10 cellular contexts compared by ENCODE assay signal in the genomic region with DNA sequence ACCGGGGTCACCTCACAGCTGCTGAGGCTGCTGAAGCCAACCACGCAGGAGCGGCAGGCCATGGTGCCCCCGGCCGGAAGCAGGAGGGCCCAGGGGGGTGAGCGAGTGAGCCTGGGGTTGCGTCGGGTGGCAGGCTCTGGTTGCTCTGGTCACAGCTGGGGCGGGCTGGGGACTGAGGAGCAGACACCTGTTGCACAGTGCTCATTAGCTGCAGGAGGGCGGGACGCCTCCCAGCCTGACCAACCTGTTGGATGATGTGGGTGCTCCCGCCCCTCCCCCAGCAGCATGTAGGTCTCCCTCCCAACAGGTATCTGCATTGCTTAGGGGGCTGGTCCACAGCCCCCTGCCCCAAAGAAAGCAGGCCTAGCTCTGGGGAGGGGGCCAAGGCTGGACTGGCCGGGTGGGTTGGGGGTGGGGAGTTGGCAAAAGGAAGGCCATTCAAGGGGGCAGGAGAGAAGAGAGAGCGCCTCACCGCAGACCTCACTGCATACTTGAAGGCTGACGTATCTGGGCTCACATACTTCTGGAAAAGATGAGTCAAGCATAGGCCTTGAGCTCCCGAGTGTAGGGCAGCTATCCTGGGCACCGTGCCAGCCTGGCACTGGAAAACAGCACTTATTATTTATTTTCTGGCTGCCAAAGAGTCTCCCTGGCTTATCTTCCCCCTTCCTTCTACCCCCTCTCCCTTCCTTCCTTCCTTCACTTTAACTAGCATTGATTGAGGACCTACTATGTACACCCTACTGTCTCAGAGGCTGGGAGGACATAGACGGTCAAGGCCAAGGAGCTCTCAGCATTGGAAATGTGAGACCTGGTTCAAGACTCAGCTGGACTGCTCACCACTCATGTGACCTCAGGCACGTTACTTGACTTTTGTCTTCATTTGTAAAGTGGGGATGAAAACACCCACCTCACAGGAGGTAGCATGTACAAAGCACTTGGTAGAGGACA. TPM values are rescaled to one million over a fixed set of nuclear protein-coding genes. Genes with fewer than 3 reads are reported as not detected.
DNase-seq lines count a peak whose midpoint lies in the region; ATAC-seq, FAIRE-seq and TF ChIP-seq lines count a peak whose summit lies in the region.
"Had no signal": no experiment of that assay in that cellular context is flagged by ENCODE, and none has a peak within 500 bp of the region (broad histone marks: within the 10 kb centered on the region; RNA-seq: fewer than 3 reads in every experiment).

A gene (minus strand): TSS at position 174 of the 951 bp plus-strand sequence. CDS start 112 bp downstream, at position 62.

- H3K27ac ChIP-seq in kidney (ENCODE audit: low read depth in 2 of 2, low read length in 2 of 2): peak within 1 kb of the TSS; percentile 71 to 81
- H3K27ac ChIP-seq: 22Rv1 had no signal

- H3K36me3 Mint-ChIP-seq in brain: no peaks in the 10 kb centered on the region
- H3K36me3 Mint-ChIP-seq: T-cell had no signal

- no peak within 1 kb of the TSS for H3K4me3 Mint-ChIP-seq in brain
- H3K4me3 Mint-ChIP-seq: T-cell had no signal

- peak within 1 kb of the TSS in 1 of 2 donors; percentile 40 for H3K9ac ChIP-seq in kidney (ENCODE audit: low read length in 2 of 2)

- intact Hi-C loops in kidney (cut with DNase I): no loop called here

- peaks cover 10% of the 10 kb centered on the region for H3K27me3 Mint-ChIP-seq in brain

- peak within 1 kb of the TSS in 4 of 5 experiments; percentile 39 to 89 (median 64) for H3K27ac Mint-ChIP-seq in brain
- H3K27ac Mint-ChIP-seq: T-cell had no signal

- H3K4me3 ChIP-seq in kidney (ENCODE audit: low read length in 2 of 2): no peak within 1 kb of the TSS

- H3K4me1 Mint-ChIP-seq in brain: peaks cover 35% of the 10 kb centered on the region

- ATAC-seq in HG02981 (IDR thresholded peaks at IDR 0.05; ENCODE audit: unreplicated experiment): no peak
- ATAC-seq: T-cell had no signal

- peaks cover 0 to 2% (median 0%) of the 10 kb centered on the region in 5 experiments for H3K9me3 Mint-ChIP-seq in brain
- H3K9me3 Mint-ChIP-seq: T-cell had no signal

- peaks cover 3 to 20% of the 10 kb centered on the region in 2 donors for H3K4me1 ChIP-seq in kidney (ENCODE audit: control insufficient read depth in 1 of 2, insufficient read depth in 1 of 2, low read depth in 1 of 2, low read length in 2 of 2)

- no peak for TF ChIP-seq CTCF in brain (conservative IDR thresholded peaks at IDR 0.05)
- no peak for TF ChIP-seq CTCF in kidney (IDR thresholded peaks at IDR 0.05; ENCODE audit: borderline replicate concordance, extremely low read depth, insufficient read depth)

- DNase-seq in SIG-M5 treated with dmso at 0.1 percent for 504 hours (lab: John Stamatoyannopoulos, UW; ENCODE audit: unreplicated experiment) (peak; percentile 83), SIG-M5 (lab: John Stamatoyannopoulos, UW) (no peak), NCI-H446 treated with DMSO at 0.1 percent for 48 hours (lab: John Stamatoyannopoulos, UW) (peak; percentile 97), kidney (peak; percentile 96)
- peak; percentile 13 to 19 for DNase-seq in stimulated activated CD4-positive, alpha-beta T cell treated with anti-CD3 and anti-CD28 coated beads, Interleukin-4, amount 100 ng/mL, for 48 hours (ENCODE audit: low read depth in 2 of 2)
- DNase-seq in effector CD8-positive, alpha-beta T cell (lab: John Stamatoyannopoulos, UW): no peak

- no peaks in the 10 kb centered on the region for H3K36me3 ChIP-seq in kidney (ENCODE audit: control insufficient read depth in 1 of 2, insufficient read depth in 2 of 2, low read length in 2 of 2)

- no peaks in the 10 kb centered on the region for H3K9me3 ChIP-seq in kidney (ENCODE audit: control insufficient read depth in 1 of 2, low read length in 2 of 2)

- no peak for FAIRE-seq in kidney (lab: Jason Lieb, UNC)

RNA-seq across cellular contexts. Expression of the gene that starts here (rescaled TPM):
- 2.0 TPM for polyA plus RNA-seq in brain (ENCODE audit: insufficient read depth, low read depth, low replicate concordance)
- total RNA-seq in kidney: 12.3 TPM
- 1.0 TPM for polyA plus RNA-seq in kidney (ENCODE audit: insufficient read depth, low read depth, low replicate concordance)

Comparison
In these comparisons a context has a peak if more than half of its experiments do, and no peak if none do; other contexts are left out.
1. DNase-seq: peak in SIG-M5 treated with dmso at 0.1 percent for 504 hours (single experiment), NCI-H446 treated with DMSO at 0.1 percent for 48 hours (single experiment), kidney (single experiment) and stimulated activated CD4-positive, alpha-beta T cell treated with anti-CD3 and anti-CD28 coated beads, Interleukin-4, amount 100 ng/mL, for 48 hours (2 of 2); none in SIG-M5 (single experiment) and effector CD8-positive, alpha-beta T cell (single experiment).